8 cellular contexts compared by ENCODE assay signal in genomic region chr11:66677599-66678375, GRCh38. TPM values are rescaled to one million over a fixed set of nuclear protein-coding genes. Genes with fewer than 3 reads are reported as not detected.
DNase-seq lines count a peak whose midpoint lies in the region; ATAC-seq and TF ChIP-seq lines count a peak whose summit lies in the region.

RBM4B (minus strand) TSS chr11:66677887; CDS start chr11:66677079, 808 bp downstream.

- no peaks in the 10 kb centered on the region for H3K9me3 Mint-ChIP-seq in brain

- TF ChIP-seq POLR2A in gastrocnemius medialis (IDR thresholded peaks at IDR 0.05): peak; percentile 87 to 96

- in situ Hi-C loops in gastrocnemius medialis (cut with MboI; ENCODE audit: low sequenced_read_pairs in 4 of 4): loop anchor here (5.0 to 25.0 kb wide), 4 partner anchors 93 to 265 kb away; partner anchors contain the start of gene NPAS4 (in 2 of the 4)

- H3K4me3 ChIP-seq in A673 (ENCODE audit: low read depth, low read length, poor library complexity, severe bottlenecking) (peak within 1 kb of the TSS; percentile 61), iPS DF 6.9 (ENCODE audit: low read length) (peak within 1 kb of the TSS; percentile 57), gastrocnemius medialis (peak within 1 kb of the TSS; percentile 77 to 89 (median 86))

- H3K36me3 ChIP-seq in A673 (ENCODE audit: insufficient read depth, low read length, poor library complexity, severe bottlenecking) (peaks cover 12% of the 10 kb centered on the region), iPS DF 6.9 (ENCODE audit: control insufficient read depth, insufficient read depth, low read length) (no peaks in the 10 kb centered on the region), gastrocnemius medialis (no peaks in the 10 kb centered on the region)

- intact Hi-C loops in A673 (cut with micrococcal nuclease; ENCODE audit: unreplicated experiment): loop anchor here (1.0 kb wide), 2 partner anchors 98 to 269 kb away; no protein-coding TSS in a partner anchor
- intact Hi-C loops in gastrocnemius medialis (cut with DNase I; ENCODE audit: low total_unique reads): loop anchor here (1.0 to 5.0 kb wide), 7 partner anchors 39 to 211 kb away; partner anchors contain the start of genes ACTN3, CCDC87, CCS and DPP3

- H3K27ac ChIP-seq in A673 (ENCODE audit: low read depth, low read length, poor library complexity, severe bottlenecking) (peak within 1 kb of the TSS; percentile 94), iPS DF 6.9 (ENCODE audit: low read length) (no peak within 1 kb of the TSS), gastrocnemius medialis (peak within 1 kb of the TSS; percentile 96 to 99 (median 98))

- WGBS in iPS DF 6.9 (ENCODE audit: insufficient coverage, insufficient read length): no CpG with 5 or more reads among the region's 61 CpGs

- peaks cover 11% of the 10 kb centered on the region for H3K4me1 ChIP-seq in A673 (ENCODE audit: insufficient read depth, low read length, poor library complexity, severe bottlenecking)
- peaks cover 5% of the 10 kb centered on the region; the same call in 1 of the 2 replicates for H3K4me1 ChIP-seq in iPS DF 6.9 (ENCODE audit: control insufficient read depth, insufficient read depth, low read length)
- H3K4me1 ChIP-seq in gastrocnemius medialis: peaks cover 18 to 31% of the 10 kb centered on the region in 2 donors

- no TSS peak for BruUV-seq in A673 (replicated peaks; lab: Mats Ljungman, UMichigan)

- peak within 1 kb of the TSS; percentile 88 to 95 (median 91) for H3K4me3 Mint-ChIP-seq in brain

- no peak for TF ChIP-seq CTCF in A673 (conservative IDR thresholded peaks at IDR 0.05; ENCODE audit: low read depth, low read length)
- no peak for TF ChIP-seq CTCF in brain (conservative IDR thresholded peaks at IDR 0.05)
- TF ChIP-seq CTCF in gastrocnemius medialis (IDR thresholded peaks at IDR 0.05 in 4 of 5, conservative IDR thresholded peaks at IDR 0.05 in 1 of 5): no peak

- peak; percentile 86 for ATAC-seq in GM18868 (IDR thresholded peaks at IDR 0.05; ENCODE audit: unreplicated experiment)
- ATAC-seq in HG03103 (IDR thresholded peaks at IDR 0.05; ENCODE audit: low read depth, unreplicated experiment): peak; percentile 80
- peak; percentile 88 to 89 for ATAC-seq in gastrocnemius medialis

- H3K27me3 Mint-ChIP-seq in brain: peaks cover 5% of the 10 kb centered on the region

- CTCF ChIA-PET in A673 (lab: Charles Lee): interaction anchor here (0.6 to 2.2 kb wide), 16 partner anchors 8 to 366 kb away, joined by 3 to 9 read pairs (median 4); partner anchors contain the start of genes CCDC87, CCS, DPP3 and MRPL11

- no peaks in the 10 kb centered on the region for H3K27me3 ChIP-seq in A673 (replicated peaks; ENCODE audit: insufficient read depth, low read depth, low read length, poor library complexity)
- H3K27me3 ChIP-seq in iPS DF 6.9 (ENCODE audit: control insufficient read depth, insufficient read depth, low read length): no peaks in the 10 kb centered on the region
- H3K27me3 ChIP-seq in gastrocnemius medialis: no peaks in the 10 kb centered on the region

- peak within 1 kb of the TSS; percentile 99 to 100 (median 99) for H3K27ac Mint-ChIP-seq in brain

- peaks cover 57% of the 10 kb centered on the region for H3K4me1 Mint-ChIP-seq in brain

- no peaks in the 10 kb centered on the region for H3K9me3 ChIP-seq in A673 (ENCODE audit: low read depth, low read length, poor library complexity, severe bottlenecking)
- H3K9me3 ChIP-seq in iPS DF 6.9 (ENCODE audit: control insufficient read depth, insufficient read depth, low read length): no peaks in the 10 kb centered on the region
- H3K9me3 ChIP-seq in gastrocnemius medialis: no peaks in the 10 kb centered on the region

- H3K36me3 Mint-ChIP-seq in brain: peaks cover 25% of the 10 kb centered on the region

- DNase-seq in A673 (ENCODE audit: low spot score) (peak; percentile 99), NCI-H2171 (lab: John Stamatoyannopoulos, UW) (peak; percentile 97), UCSD-AML1 (lab: John Stamatoyannopoulos, UW; ENCODE audit: unreplicated experiment) (peak; percentile 97), iPS DF 6.9 (ENCODE audit: low read depth, low spot score) (peak; percentile 91), gastrocnemius medialis (peak; percentile 95 to 96)

- POLR2A ChIA-PET in A673 (lab: Charles Lee; ENCODE audit: low non-redundant PET): interaction anchor here (0.5 to 1.0 kb wide), 5 partner anchors 40 to 619 kb away, joined by 3 to 13 read pairs (median 4); partner anchors contain the start of gene RBM4

RNA-seq across cellular contexts. Expression of gene RBM4B, which starts in this region (rescaled TPM):
- total RNA-seq in A673 (2021): 35.0 and 40.5 TPM in 2 replicates
- 40.5 TPM for polyA plus RNA-seq in brain (ENCODE audit: insufficient read depth, low read depth, low replicate concordance)
- 10 to 100 TPM in 1 of 4 donors, 1 to 10 TPM in 3; 4.5 to 11.7 (median 6.5) TPM for total RNA-seq in gastrocnemius medialis
